31 cellular contexts compared by ENCODE assay signal in genomic region chr17:64574646-64575045, GRCh38.
"Had no signal": no experiment of that assay in that cellular context is flagged by ENCODE, and none has a peak within 500 bp of the region (broad histone marks: within the 10 kb centered on the region; RNA-seq: fewer than 3 reads in every experiment).

No MANE protein-coding gene starts in this region.

- H3K27me3 ChIP-seq: breast epithelium, esophagus squamous epithelium, sigmoid colon, suprapubic skin, tibial artery, upper lobe of right lung had no signal

- H3K9me3 ChIP-seq: breast epithelium, esophagus squamous epithelium, psoas muscle, sigmoid colon, suprapubic skin, tibial artery, upper lobe of right lung had no signal

- H3K79me2 ChIP-seq: parathyroid adenoma had no signal

- H3K9me3 Mint-ChIP-seq: activated CD4-positive, alpha-beta memory T cell treated with anti-CD3 and anti-CD28 coated beads for 36 hours; activated CD4-positive, alpha-beta T cell treated with anti-CD3 and anti-CD28 coated beads, Interleukin-2, amount 10 ng/mL, durations not matched to agents 24 days and 14 days; activated naive CD4-positive, alpha-beta T cell treated with anti-CD3 and anti-CD28 coated beads, Interleukin-2, amount 10 ng/mL, durations not matched to agents 7 days and 5 days; activated naive CD8-positive, alpha-beta T cell treated with anti-CD3 and anti-CD28 coated beads, Interleukin-2, amount 10 ng/mL, durations not matched to agents 7 days and 5 days; activated T-helper 1 cell treated with anti-CD3 and anti-CD28 coated beads, Interleukin-12 subunit alpha, Interleukin-12 subunit beta, Interleukin-2, Interleukin-4 antibody, amounts not matched to agents 30 ng/mL and 10 ng/mL and 1 ng/mL, durations not matched to agents 14 hours and 24 hours and 36 hours; nephron; stimulated activated naive B cell treated with anti-CD40 and anti-IgM and Interleukin-4, amounts not matched to agents 10 μg/mL and 1 μg/mL and 100 μg/mL, for 72 hours had no signal

- H3K27ac Mint-ChIP-seq: activated CD4-positive, alpha-beta memory T cell treated with anti-CD3 and anti-CD28 coated beads for 36 hours; activated naive CD4-positive, alpha-beta T cell treated with anti-CD3 and anti-CD28 coated beads, Interleukin-2, amount 10 ng/mL, durations not matched to agents 7 days and 5 days; activated naive CD8-positive, alpha-beta T cell treated with anti-CD3 and anti-CD28 coated beads, Interleukin-2, amount 10 ng/mL, durations not matched to agents 7 days and 5 days; activated T-helper 1 cell treated with anti-CD3 and anti-CD28 coated beads, Interleukin-12 subunit alpha, Interleukin-12 subunit beta, Interleukin-2, Interleukin-4 antibody, amounts not matched to agents 30 ng/mL and 10 ng/mL and 1 ng/mL, durations not matched to agents 14 hours and 24 hours and 36 hours; nephron; stimulated activated naive B cell treated with anti-CD40 and anti-IgM and Interleukin-4, amounts not matched to agents 10 μg/mL and 1 μg/mL and 100 μg/mL, for 72 hours had no signal

- H3K4me1 Mint-ChIP-seq: nephron; stimulated activated naive B cell treated with anti-CD40 and anti-IgM and Interleukin-4, amounts not matched to agents 10 μg/mL and 1 μg/mL and 100 μg/mL, for 72 hours had no signal

- H3K4me3 Mint-ChIP-seq: activated CD4-positive, alpha-beta memory T cell treated with anti-CD3 and anti-CD28 coated beads for 36 hours; activated CD4-positive, alpha-beta T cell treated with anti-CD3 and anti-CD28 coated beads, Interleukin-2, amount 10 ng/mL, durations not matched to agents 24 days and 14 days; activated naive CD4-positive, alpha-beta T cell treated with anti-CD3 and anti-CD28 coated beads, Interleukin-2, amount 10 ng/mL, durations not matched to agents 7 days and 5 days; activated naive CD8-positive, alpha-beta T cell treated with anti-CD3 and anti-CD28 coated beads, Interleukin-2, amount 10 ng/mL, durations not matched to agents 7 days and 5 days; activated T-helper 1 cell treated with anti-CD3 and anti-CD28 coated beads, Interleukin-12 subunit alpha, Interleukin-12 subunit beta, Interleukin-2, Interleukin-4 antibody, amounts not matched to agents 30 ng/mL and 10 ng/mL and 1 ng/mL, durations not matched to agents 14 hours and 24 hours and 36 hours; nephron; stimulated activated naive B cell treated with anti-CD40 and anti-IgM and Interleukin-4, amounts not matched to agents 10 μg/mL and 1 μg/mL and 100 μg/mL, for 72 hours; T-helper 17 cell had no signal

- H3K27me3 Mint-ChIP-seq: activated CD4-positive, alpha-beta memory T cell treated with anti-CD3 and anti-CD28 coated beads for 36 hours; activated CD4-positive, alpha-beta T cell treated with anti-CD3 and anti-CD28 coated beads, Interleukin-2, amount 10 ng/mL, durations not matched to agents 24 days and 14 days; activated naive CD4-positive, alpha-beta T cell treated with anti-CD3 and anti-CD28 coated beads, Interleukin-2, amount 10 ng/mL, durations not matched to agents 7 days and 5 days; activated naive CD8-positive, alpha-beta T cell treated with anti-CD3 and anti-CD28 coated beads, Interleukin-2, amount 10 ng/mL, durations not matched to agents 7 days and 5 days; stimulated activated naive B cell treated with anti-CD40 and anti-IgM and Interleukin-4, amounts not matched to agents 10 μg/mL and 1 μg/mL and 100 μg/mL, for 72 hours; T-helper 17 cell had no signal

- H3K4me3 ChIP-seq: breast epithelium, esophagus squamous epithelium, psoas muscle, sigmoid colon, suprapubic skin, tibial artery, upper lobe of right lung had no signal

- H3K36me3 ChIP-seq: breast epithelium had no signal

- H3K27ac ChIP-seq: breast epithelium, epithelial cell of prostate, esophagus squamous epithelium, parathyroid adenoma, psoas muscle, sigmoid colon, suprapubic skin, tibial artery, upper lobe of right lung had no signal

- H2AFZ ChIP-seq: parathyroid adenoma had no signal

- H3K9ac ChIP-seq: parathyroid adenoma had no signal

- ATAC-seq: left cardiac atrium; left ventricle myocardium superior; psoas muscle; stimulated activated naive B cell treated with anti-CD40 and anti-IgM and Interleukin-4, amounts not matched to agents 10 μg/mL and 1 μg/mL and 100 μg/mL, for 72 hours; T-helper 17 cell; upper lobe of right lung had no signal

- DNase-seq: activated CD4-positive, alpha-beta memory T cell treated with anti-CD3 and anti-CD28 coated beads for 36 hours; activated CD4-positive, alpha-beta T cell treated with anti-CD3 and anti-CD28 coated beads, Interleukin-2, amount 10 ng/mL, durations not matched to agents 24 days and 14 days; activated CD4-positive, CD25-positive, alpha-beta regulatory T cell treated with anti-CD3 and anti-CD28 coated beads, Interleukin-2, amount 50 U/mL, for 72 hours; activated CD8-positive, alpha-beta memory T cell treated with anti-CD3 and anti-CD28 coated beads, Interleukin-2, amount 50 U/mL, for 4 hours; activated gamma-delta T cell; activated naive CD4-positive, alpha-beta T cell treated with anti-CD3 and anti-CD28 coated beads, Interleukin-2, amount 10 ng/mL, durations not matched to agents 7 days and 5 days; activated naive CD8-positive, alpha-beta T cell treated with anti-CD3 and anti-CD28 coated beads, Interleukin-2, amount 10 ng/mL, durations not matched to agents 7 days and 5 days; activated T-cell treated with anti-CD3 and anti-CD28 coated beads, Interleukin-2, amount 50 U/mL, for 1 hour; central memory CD4-positive, alpha-beta T cell; dermis blood vessel endothelial cell; effector CD4-positive, alpha-beta T cell; esophagus squamous epithelium; foreskin melanocyte; islet precursor cell; left cardiac atrium; left ventricle myocardium superior; psoas muscle; sigmoid colon; small intestine; stimulated activated CD4-positive, alpha-beta T cell treated with anti-CD3 and anti-CD28 coated beads, Interleukin-1b, Interleukin-23, amount 100 ng/mL, for 48 hours; stimulated activated naive B cell treated with anti-CD40 and anti-IgM and Interleukin-4, amounts not matched to agents 10 μg/mL and 1 μg/mL and 100 μg/mL, for 72 hours; T-helper 17 cell; T1000; tibial artery; upper lobe of right lung had no signal

- H3K4me1 ChIP-seq: breast epithelium, parathyroid adenoma, psoas muscle, tibial artery had no signal
